ENCODE assay signal across 9 cellular contexts in the genomic region with DNA sequence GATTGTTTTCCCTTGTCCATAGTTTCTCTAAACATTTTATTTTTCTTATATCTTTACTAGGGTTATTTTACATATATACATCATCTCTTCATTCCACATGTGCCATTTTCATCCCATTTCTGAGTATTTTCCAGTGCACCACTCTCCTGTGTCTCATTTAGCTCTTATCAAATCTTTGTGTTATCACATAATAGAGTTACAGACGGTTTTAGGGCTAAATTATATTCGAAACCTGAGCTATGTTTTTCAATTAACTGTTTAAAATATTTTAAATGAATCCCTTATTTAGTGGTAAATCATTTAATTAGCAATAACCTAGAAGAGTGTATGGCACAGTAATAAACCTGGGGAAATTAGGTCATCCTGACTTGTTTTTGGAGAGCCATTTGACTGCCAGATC.
"Had no signal": no experiment of that assay in that cellular context is flagged by ENCODE, and none has a peak within 500 bp of the region (broad histone marks: within the 10 kb centered on the region; RNA-seq: fewer than 3 reads in every experiment).

No MANE protein-coding gene starts in this region.

- ATAC-seq: GM23338, HCT116 had no signal

- DNase-seq: GM23248, GOT3, H7, H9, HCEC 1CT, HFFc6 had no signal

- H3K4me2 ChIP-seq: GM23338 had no signal

- H3K27ac ChIP-seq: GM23248 had no signal

- H3K4me1 ChIP-seq: HAP-1 had no signal

- H3K36me3 ChIP-seq: HAP-1 had no signal

- H3K9ac ChIP-seq: GM23248 had no signal

- H3K9me3 ChIP-seq: HAP-1 had no signal

- H3K4me3 ChIP-seq: GM23248, GM23338, HAP-1 had no signal

- H2AFZ ChIP-seq: GM23248, GM23338 had no signal
